In the genomic region with DNA sequence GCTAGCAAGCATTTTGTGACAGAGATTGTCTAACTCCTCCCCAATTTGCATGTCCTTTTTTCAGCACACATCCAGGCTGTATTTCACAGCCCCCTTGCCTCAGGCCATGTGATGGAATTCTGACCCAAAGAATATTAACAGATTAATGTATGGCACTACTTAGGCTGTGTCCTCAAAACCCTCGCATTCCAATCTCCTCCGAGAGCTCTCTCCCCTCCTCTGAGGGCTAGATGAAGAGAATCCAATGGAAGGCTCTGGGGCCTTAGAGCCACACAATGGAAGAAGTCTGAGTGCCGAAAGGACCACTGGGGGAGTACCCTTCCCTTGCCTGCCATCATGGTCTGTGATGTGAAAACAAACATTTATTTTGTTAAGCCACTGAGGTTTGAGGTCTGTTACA, we compare ENCODE assay signal across 1 cellular context.
TF ChIP-seq lines count a peak whose summit lies in the region.

No MANE protein-coding gene starts in this region.

TF ChIP-seq in IMR-90, 13 proteins besides CTCF, POLR2A, EP300 and RAD21 (continued from another document):
- TF ChIP-seq, protein P1, sequence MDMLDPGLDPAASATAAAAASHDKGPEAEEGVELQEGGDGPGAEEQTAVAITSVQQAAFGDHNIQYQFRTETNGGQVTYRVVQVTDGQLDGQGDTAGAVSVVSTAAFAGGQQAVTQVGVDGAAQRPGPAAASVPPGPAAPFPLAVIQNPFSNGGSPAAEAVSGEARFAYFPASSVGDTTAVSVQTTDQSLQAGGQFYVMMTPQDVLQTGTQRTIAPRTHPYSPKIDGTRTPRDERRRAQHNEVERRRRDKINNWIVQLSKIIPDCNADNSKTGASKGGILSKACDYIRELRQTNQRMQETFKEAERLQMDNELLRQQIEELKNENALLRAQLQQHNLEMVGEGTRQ (IDR thresholded peaks at IDR 0.05; ENCODE audit: low read depth, low read length): no peak
TF ChIP-seq in IMR-90: peak in this region for 0.
